In the genomic region with DNA sequence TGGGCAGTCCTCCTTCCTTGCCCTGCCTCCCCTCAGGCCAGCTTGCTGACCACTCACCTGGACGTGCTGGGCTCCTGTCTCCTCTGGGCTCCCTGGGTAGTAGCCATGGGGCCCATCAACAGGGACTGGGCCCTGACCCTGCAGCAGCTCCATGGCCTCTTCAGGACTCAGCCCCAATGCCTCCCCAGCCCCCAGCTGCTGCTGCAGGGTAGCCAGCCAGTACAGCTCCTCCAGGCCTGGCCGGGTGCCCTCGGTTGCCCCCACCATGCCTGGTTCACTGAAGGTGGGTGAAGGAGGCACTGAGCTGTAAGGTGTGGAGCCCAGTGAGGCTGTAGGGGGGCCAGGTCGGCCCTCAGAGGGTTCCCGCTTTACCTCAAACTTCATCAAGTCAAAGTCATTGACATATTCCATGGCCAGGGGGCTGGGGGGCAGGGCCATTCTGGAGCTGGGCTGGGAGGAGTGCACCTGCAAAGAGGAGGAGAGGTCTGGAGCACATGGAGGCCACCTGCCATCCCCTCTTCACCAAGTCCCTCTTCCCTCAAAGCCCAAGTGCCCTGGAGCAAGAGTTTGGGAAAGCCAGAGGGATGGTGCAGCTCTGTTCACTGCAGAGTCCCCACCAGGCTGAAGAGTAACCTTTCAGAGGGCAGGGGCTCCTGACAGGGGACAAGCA, we compare ENCODE assay signal across 14 cellular contexts. TPM values are rescaled to one million over a fixed set of nuclear protein-coding genes. Genes with fewer than 3 reads are reported as not detected.
DNase-seq lines count a peak whose midpoint lies in the region; ATAC-seq, FAIRE-seq and TF ChIP-seq lines count a peak whose summit lies in the region.
"Had no signal": no experiment of that assay in that cellular context is flagged by ENCODE, and none has a peak within 500 bp of the region (broad histone marks: within the 10 kb centered on the region; RNA-seq: fewer than 3 reads in every experiment).

No MANE protein-coding gene starts in this region.

- H3K14ac ChIP-seq in H9 (ENCODE audit: insufficient read depth, low read length) = no peak overlapping the region

- H4K20me1 ChIP-seq in H9 (ENCODE audit: control insufficient read depth, insufficient read depth, insufficient read length) = no peaks in the 10 kb centered on the region
- H4K20me1 ChIP-seq in astrocyte (ENCODE audit: insufficient read depth, low read length) = no peaks in the 10 kb centered on the region

- no peak overlapping the region for H3K23ac ChIP-seq in H9 (ENCODE audit: insufficient read length, low read depth, low read length)

- H3K27me3 Mint-ChIP-seq in T-helper 1 cell treated with Interleukin-12 subunit alpha and Interleukin-12 subunit beta and Interleukin-4 antibody, amounts not matched to agents 30 μg/mL and 1 μg/mL, for 36 hours (ENCODE audit: low read depth) = peaks cover 9% of the 10 kb centered on the region
- H3K27me3 Mint-ChIP-seq in H9 (ENCODE audit: low read depth) = peaks cover 32% of the 10 kb centered on the region
- peaks cover 81% of the 10 kb centered on the region for H3K27me3 Mint-ChIP-seq in astrocyte (ENCODE audit: low read depth, unreplicated experiment)
- peaks cover 0 to 10% of the 10 kb centered on the region in 2 donors for H3K27me3 Mint-ChIP-seq in natural killer cell treated with Interleukin-12 subunit alpha and Interleukin-12 subunit beta and Interleukin-15 and Interleukin-18, amount 100 ng/mL, for 72 hours

- no peak overlapping the region for H3T11ph ChIP-seq in H9 (ENCODE audit: low read length)

- no peak overlapping the region for H3K4me2 ChIP-seq in H9 (ENCODE audit: insufficient read depth, insufficient read length, low read length)
- H3K4me2 ChIP-seq in astrocyte (ENCODE audit: low read length) = no peak overlapping the region

- H3K4me3 Mint-ChIP-seq in T-helper 1 cell treated with Interleukin-12 subunit alpha and Interleukin-12 subunit beta and Interleukin-4 antibody, amounts not matched to agents 30 μg/mL and 1 μg/mL, for 36 hours = peak overlapping the region; percentile 78
- H3K4me3 Mint-ChIP-seq in H9 (peak overlapping the region; percentile 74 to 84), astrocyte (ENCODE audit: unreplicated experiment) (peak overlapping the region; percentile 84)
- peak overlapping the region; percentile 79 for H3K4me3 Mint-ChIP-seq in natural killer cell treated with Interleukin-12 subunit alpha and Interleukin-12 subunit beta and Interleukin-15 and Interleukin-18, amount 100 ng/mL, for 72 hours

- FAIRE-seq in astrocyte (lab: Jason Lieb, UNC) = no peak
- FAIRE-seq: GM12878, keratinocyte had no signal

- no peak overlapping the region for H2BK120ac ChIP-seq in H9 (ENCODE audit: low read depth, low read length, poor library complexity, severe bottlenecking)

- H2BK12ac ChIP-seq in H9 (ENCODE audit: insufficient read length, low read depth, low read length) = no peak overlapping the region

- WGBS in H9 (ENCODE audit: extremely low coverage, insufficient read length, low lambda C conversion rate) = no CpG with 5 or more reads among the region's 5 CpGs

- ATAC-seq in natural killer cell treated with Interleukin-12 subunit alpha and Interleukin-12 subunit beta and Interleukin-15 and Interleukin-18, amount 100 ng/mL, for 72 hours = no peak
- ATAC-seq in HG03196 (IDR thresholded peaks at IDR 0.05; ENCODE audit: unreplicated experiment) = no peak

- no peak overlapping the region for H3K9ac ChIP-seq in H9 (ENCODE audit: extremely low read depth, insufficient read length, low read length)
- H3K9ac ChIP-seq in astrocyte (ENCODE audit: low read length) = no peak overlapping the region

- no peak overlapping the region for H3K4ac ChIP-seq in H9 (ENCODE audit: low read depth, low read length)

- H2BK5ac ChIP-seq in H9 (ENCODE audit: insufficient read length, low read length) = no peak overlapping the region

- H2AFZ ChIP-seq in H9 (ENCODE audit: low read length) (no peak overlapping the region), astrocyte (ENCODE audit: low read depth, low read length) (no peak overlapping the region)

- no peaks in the 10 kb centered on the region for H3K9me3 Mint-ChIP-seq in T-helper 1 cell treated with Interleukin-12 subunit alpha and Interleukin-12 subunit beta and Interleukin-4 antibody, amounts not matched to agents 30 μg/mL and 1 μg/mL, for 36 hours
- no peaks in the 10 kb centered on the region for H3K9me3 Mint-ChIP-seq in H9
- H3K9me3 Mint-ChIP-seq in astrocyte (ENCODE audit: unreplicated experiment) = no peaks in the 10 kb centered on the region
- no peaks in the 10 kb centered on the region for H3K9me3 Mint-ChIP-seq in natural killer cell treated with Interleukin-12 subunit alpha and Interleukin-12 subunit beta and Interleukin-15 and Interleukin-18, amount 100 ng/mL, for 72 hours

- H3K36me3 ChIP-seq in astrocyte (ENCODE audit: insufficient read depth, low read length) = no peaks in the 10 kb centered on the region

- H2AK5ac ChIP-seq in H9 (ENCODE audit: insufficient read length, low read length) = no peak overlapping the region

- H3K79me2 ChIP-seq in H9 (ENCODE audit: insufficient read depth, low read length) = no peaks in the 10 kb centered on the region
- H3K79me2 ChIP-seq in astrocyte (ENCODE audit: insufficient read depth, low read length) = no peaks in the 10 kb centered on the region

- H3K9me3 ChIP-seq in H9 (ENCODE audit: control insufficient read depth, low read depth, low read length) (no peaks in the 10 kb centered on the region), astrocyte (ENCODE audit: insufficient read depth, low read depth, low read length) (no peaks in the 10 kb centered on the region)

- peak overlapping the region; percentile 64 for H3K27ac Mint-ChIP-seq in T-helper 1 cell treated with Interleukin-12 subunit alpha and Interleukin-12 subunit beta and Interleukin-4 antibody, amounts not matched to agents 30 μg/mL and 1 μg/mL, for 36 hours
- H3K27ac Mint-ChIP-seq in H9 = no peak overlapping the region; a peak in 1 of 7 replicates
- H3K27ac Mint-ChIP-seq in astrocyte (ENCODE audit: unreplicated experiment) = no peak overlapping the region
- H3K27ac Mint-ChIP-seq in natural killer cell treated with Interleukin-12 subunit alpha and Interleukin-12 subunit beta and Interleukin-15 and Interleukin-18, amount 100 ng/mL, for 72 hours = peak overlapping the region; percentile 33 to 72

- H3K27me3 ChIP-seq in H9 (ENCODE audit: insufficient read depth, low read length) (no peaks in the 10 kb centered on the region; the same call in 1 of the 2 replicates), astrocyte (ENCODE audit: insufficient read depth, low read length) (peaks cover 37% of the 10 kb centered on the region)

- H3K4me3 ChIP-seq in astrocyte (ENCODE audit: insufficient read depth, low read depth, low read length) = no peak overlapping the region

- peaks cover 15% of the 10 kb centered on the region for H3K4me1 Mint-ChIP-seq in T-helper 1 cell treated with Interleukin-12 subunit alpha and Interleukin-12 subunit beta and Interleukin-4 antibody, amounts not matched to agents 30 μg/mL and 1 μg/mL, for 36 hours (ENCODE audit: low read depth)
- peaks cover 36 to 43% of the 10 kb centered on the region in 2 experiments for H3K4me1 Mint-ChIP-seq in H9
- H3K4me1 Mint-ChIP-seq in astrocyte (ENCODE audit: low read depth, unreplicated experiment) = no peaks in the 10 kb centered on the region
- peaks cover 7 to 14% of the 10 kb centered on the region in 2 donors for H3K4me1 Mint-ChIP-seq in natural killer cell treated with Interleukin-12 subunit alpha and Interleukin-12 subunit beta and Interleukin-15 and Interleukin-18, amount 100 ng/mL, for 72 hours (ENCODE audit: low read depth in 2 of 2)

- no peak overlapping the region for H4K5ac ChIP-seq in H9 (ENCODE audit: insufficient read length, low read depth, low read length)

- peaks cover 4% of the 10 kb centered on the region for H3K23me2 ChIP-seq in H9 (ENCODE audit: insufficient read length, low read depth, low read length, poor library complexity, severe bottlenecking)

- no peak overlapping the region for H4K91ac ChIP-seq in H9 (ENCODE audit: insufficient read length, low read depth, low read length)

- peaks cover 3% of the 10 kb centered on the region for H3K36me3 Mint-ChIP-seq in T-helper 1 cell treated with Interleukin-12 subunit alpha and Interleukin-12 subunit beta and Interleukin-4 antibody, amounts not matched to agents 30 μg/mL and 1 μg/mL, for 36 hours (ENCODE audit: low read depth)
- H3K36me3 Mint-ChIP-seq in H9 (ENCODE audit: insufficient read depth in 1 of 3, low read depth in 3 of 3) (no peaks in the 10 kb centered on the region; a peak in 1 of 7 replicates), astrocyte (ENCODE audit: low read depth, unreplicated experiment) (no peaks in the 10 kb centered on the region)
- H3K36me3 Mint-ChIP-seq in natural killer cell treated with Interleukin-12 subunit alpha and Interleukin-12 subunit beta and Interleukin-15 and Interleukin-18, amount 100 ng/mL, for 72 hours = no peaks in the 10 kb centered on the region

- H2BK15ac ChIP-seq in H9 (ENCODE audit: low read depth, low read length) = no peak overlapping the region

- H2BK20ac ChIP-seq in H9 (ENCODE audit: low read depth, low read length, poor library complexity, severe bottlenecking) = no peak overlapping the region

- DNase-seq in T-helper 1 cell (no peak), H9 (no peak), astrocyte (ENCODE audit: low read depth) (no peak), NCI-H2029 (lab: John Stamatoyannopoulos, UW) (no peak), DMS153 (lab: John Stamatoyannopoulos, UW) (no peak)
- DNase-seq in natural killer cell treated with Interleukin-12 subunit alpha and Interleukin-12 subunit beta and Interleukin-15 and Interleukin-18, amount 100 ng/mL, for 72 hours (ENCODE audit: low spot score) = no peak
- DNase-seq: 8988T, NCI-H1105 treated with DMSO at 0.1 percent for 48 hours had no signal

- H3K18ac ChIP-seq in H9 (ENCODE audit: insufficient read length, low read depth, low read length) = no peak overlapping the region

- TF ChIP-seq CTCF in H9 (conservative IDR thresholded peaks at IDR 0.05) (no peak), astrocyte (IDR thresholded peaks at IDR 0.05; ENCODE audit: insufficient read depth, low read depth, low read length) (no peak)

- peaks cover 5% of the 10 kb centered on the region; the same call in 1 of the 2 replicates for H3K4me1 ChIP-seq in H9 (ENCODE audit: insufficient read depth, low read length)
- H3K4me1 ChIP-seq in astrocyte (ENCODE audit: insufficient read depth, low read length) = peaks cover 10% of the 10 kb centered on the region

- H3K27ac ChIP-seq in H9 (ENCODE audit: insufficient read length, low read depth, low read length) (no peak overlapping the region), astrocyte (ENCODE audit: low read depth, low read length) (no peak overlapping the region)

- no peak overlapping the region for H3K56ac ChIP-seq in H9 (ENCODE audit: insufficient read length, low read depth, low read length)

- H4K8ac ChIP-seq in H9 (replicated peaks; ENCODE audit: insufficient read length, low read depth, low read length) = no peak overlapping the region

- no peaks in the 10 kb centered on the region for H3K79me1 ChIP-seq in H9 (ENCODE audit: insufficient read depth, low read depth, low read length, poor library complexity, severe bottlenecking)

RNA-seq across cellular contexts. Expression of gene CPNE6, which starts 11.2 kb away (rescaled TPM):
- total RNA-seq in H9 (2021) = not detected in 2 replicates
- not detected in 2 replicates for total RNA-seq in astrocyte
- total RNA-seq in natural killer cell treated with Interleukin-12 subunit alpha and Interleukin-12 subunit beta and Interleukin-15 and Interleukin-18, amount 100 ng/mL, for 72 hours = not detected
- total RNA-seq: epithelial cell of proximal tubule, glomerular endothelial cell had no signal

RNA-seq across cellular contexts. Expression of gene PCK2, which starts 11.6 kb away (rescaled TPM):
- total RNA-seq in H9 (2021) = 48.9 and 50.2 TPM in 2 replicates
- total RNA-seq in astrocyte = 73.8 and 101 TPM in 2 replicates
- 10 to 100 TPM; 30.4 to 68.3 TPM for total RNA-seq in natural killer cell treated with Interleukin-12 subunit alpha and Interleukin-12 subunit beta and Interleukin-15 and Interleukin-18, amount 100 ng/mL, for 72 hours

RNA-seq across cellular contexts. Expression of gene CARMIL3, which starts 30.7 kb away (rescaled TPM):
- total RNA-seq in H9 (2021) (4.7 and 5.8 TPM in 2 replicates), astrocyte (0.34 and 0.38 TPM in 2 replicates)
- under 1 TPM; 0.10 to 0.50 TPM for total RNA-seq in natural killer cell treated with Interleukin-12 subunit alpha and Interleukin-12 subunit beta and Interleukin-15 and Interleukin-18, amount 100 ng/mL, for 72 hours
- total RNA-seq: epithelial cell of proximal tubule had no signal

RNA-seq across cellular contexts. Expression of gene DCAF11, which starts 32.0 kb away (rescaled TPM):
- 73.4 and 74.3 TPM in 2 replicates for total RNA-seq in H9 (2021)
- total RNA-seq in astrocyte = 26.9 and 27.1 TPM in 2 replicates
- total RNA-seq in natural killer cell treated with Interleukin-12 subunit alpha and Interleukin-12 subunit beta and Interleukin-15 and Interleukin-18, amount 100 ng/mL, for 72 hours = 10 to 100 TPM; 87.4 to 96.1 TPM

RNA-seq across cellular contexts. Expression of gene NRL, which starts 32.2 kb away (rescaled TPM):
- total RNA-seq in H9 (2021) (2.2 and 2.5 TPM in 2 replicates), astrocyte (0.48 and 0.70 TPM in 2 replicates)
- total RNA-seq in natural killer cell treated with Interleukin-12 subunit alpha and Interleukin-12 subunit beta and Interleukin-15 and Interleukin-18, amount 100 ng/mL, for 72 hours = 1 to 10 TPM; 1.8 to 2.2 TPM

Comparison
In these comparisons a context has a peak if more than half of its experiments do, and no peak if none do; other contexts are left out.
1. H3K27ac Mint-ChIP-seq: peak in T-helper 1 cell treated with Interleukin-12 subunit alpha and Interleukin-12 subunit beta and Interleukin-4 antibody, amounts not matched to agents 30 μg/mL and 1 μg/mL, for 36 hours (single experiment) and natural killer cell treated with Interleukin-12 subunit alpha and Interleukin-12 subunit beta and Interleukin-15 and Interleukin-18, amount 100 ng/mL, for 72 hours (2 of 2); none in H9 (0 of 3) and astrocyte (single experiment).
2. Peak in every context shown above with its lines, with median percentiles within 50 percentile points of each other: H3K4me3 Mint-ChIP-seq.